In genomic region chr6:130602151-130602770, GRCh38 we compare ENCODE assay signal across 9 cellular contexts.
DNase-seq lines count a peak whose midpoint lies in the region; ATAC-seq, FAIRE-seq and TF ChIP-seq lines count a peak whose summit lies in the region.
"Had no signal": no experiment of that assay in that cellular context is flagged by ENCODE, and none has a peak within 500 bp of the region (broad histone marks: within the 10 kb centered on the region; RNA-seq: fewer than 3 reads in every experiment).

No MANE protein-coding gene starts in this region.

- no peaks in the 10 kb centered on the region for H3K36me3 Mint-ChIP-seq in WTC11

- ATAC-seq in A549 (peak; percentile 60 to 80; a peak in 4 of 6 replicates), WTC11 (no peak), GM18907 (IDR thresholded peaks at IDR 0.05; ENCODE audit: unreplicated experiment) (no peak), HG03442 (IDR thresholded peaks at IDR 0.05; ENCODE audit: unreplicated experiment) (no peak), HG03025 (IDR thresholded peaks at IDR 0.05; ENCODE audit: low FRiP score, unreplicated experiment) (no peak)

- no peaks in the 10 kb centered on the region for H3K36me3 ChIP-seq in tibial nerve

- POLR2A ChIA-PET in A549 (lab: Yijun Ruan, JAX) = no interaction called here
- POLR2A ChIA-PET in WTC11 (lab: Charles Lee) = no interaction called here

- no peak overlapping the region for H3K4me3 Mint-ChIP-seq in WTC11

- WGBS in A549 (ENCODE audit: missing lambda C conversion rate) = 13% methylated on average over 8 of the region's 8 CpGs
- WGBS in tibial nerve, 2 donors = 53 to 61% methylated on average over 8 of the region's 8 CpGs

- no peaks in the 10 kb centered on the region for H3K27me3 Mint-ChIP-seq in WTC11 (ENCODE audit: low read depth)

- no peak for FAIRE-seq in A549 (lab: Jason Lieb, UNC)

- TF ChIP-seq POLR2A in A549 (IDR thresholded peaks at IDR 0.05; ENCODE audit: low read length) (no peak), tibial nerve (IDR thresholded peaks at IDR 0.05) (no peak)

- H3K27me3 ChIP-seq in tibial nerve = no peaks in the 10 kb centered on the region

- TF ChIP-seq EP300 in A549 (IDR thresholded peaks at IDR 0.05) = no peak
- no peak for TF ChIP-seq EP300 in tibial nerve (IDR thresholded peaks at IDR 0.05)

- no peak overlapping the region for H3K27ac Mint-ChIP-seq in WTC11

- H3K27ac ChIP-seq in A549 (no peak overlapping the region), tibial nerve (no peak overlapping the region)

- H3K4me2 ChIP-seq in A549 = no peak overlapping the region

- DNase-seq in A549 (ENCODE audit: low read depth in 1 of 2, low spot score in 1 of 2) = peak; percentile 3 to 30
- DNase-seq in HFF-Myc (ENCODE audit: extremely low read depth, low read depth) = peak; percentile 91
- no peak for DNase-seq in WTC11 (ENCODE audit: low spot score)
- peak; percentile 98 for DNase-seq in glomerular endothelial cell (ENCODE audit: extremely low read depth, low read depth, low spot score)
- no peak for DNase-seq in tibial nerve (ENCODE audit: low spot score in 2 of 2)
- DNase-seq: NK-92 treated with Interleukin-12 subunit alpha and Interleukin-12 subunit beta, amount 100 ng/mL, for 24 hours had no signal

- CTCF ChIA-PET in A549 (lab: Yijun Ruan, JAX) (no interaction called here), WTC11 (lab: Charles Lee) (interaction anchor here (0.6 kb wide), 1 partner anchor 178 kb away, joined by 4 read pairs; no protein-coding TSS in a partner anchor)

- TF ChIP-seq RAD21 in A549 (conservative IDR thresholded peaks at IDR 0.05 in 1 of 2, IDR thresholded peaks at IDR 0.05 in 1 of 2) = no peak

- H3K4me3 ChIP-seq in A549 (no peak overlapping the region), HFF-Myc (replicated peaks; ENCODE audit: low read depth, low read length) (no peak overlapping the region), tibial nerve (no peak overlapping the region)

- peaks cover 11% of the 10 kb centered on the region for H3K4me1 Mint-ChIP-seq in WTC11

- TF ChIP-seq CTCF in A549 (IDR thresholded peaks at IDR 0.05) (no peak), HFF-Myc (IDR thresholded peaks at IDR 0.05; ENCODE audit: low read depth, low read length, missing control alignments) (no peak), WTC11 (IDR thresholded peaks at IDR 0.05) (no peak), tibial nerve (IDR thresholded peaks at IDR 0.05) (no peak)

- H3K9me3 ChIP-seq in A549 (no peaks in the 10 kb centered on the region), tibial nerve (no peaks in the 10 kb centered on the region)

- H3K9me3 Mint-ChIP-seq in WTC11 = no peaks in the 10 kb centered on the region

- H3K4me1 ChIP-seq in A549 = no peaks in the 10 kb centered on the region
- H3K4me1 ChIP-seq in tibial nerve = no peaks in the 10 kb centered on the region

TF ChIP-seq in A549, 52 proteins besides CTCF, POLR2A, EP300 and RAD21:
- TF ChIP-seq CBX2 (IDR thresholded peaks at IDR 0.05; ENCODE audit: borderline replicate concordance, low read depth) (no peak), JUNB (IDR thresholded peaks at IDR 0.05) (peak; percentile 35; the same call in 1 of the 2 replicates)

TF ChIP-seq in WTC11, 78 proteins besides CTCF, POLR2A, EP300 and RAD21:
- TF ChIP-seq TEAD4 (CRISPR knock-in tag; IDR thresholded peaks at IDR 0.05) (no peak), MLX (CRISPR knock-in tag; IDR thresholded peaks at IDR 0.05) (no peak)
- TF ChIP-seq, protein P1, sequence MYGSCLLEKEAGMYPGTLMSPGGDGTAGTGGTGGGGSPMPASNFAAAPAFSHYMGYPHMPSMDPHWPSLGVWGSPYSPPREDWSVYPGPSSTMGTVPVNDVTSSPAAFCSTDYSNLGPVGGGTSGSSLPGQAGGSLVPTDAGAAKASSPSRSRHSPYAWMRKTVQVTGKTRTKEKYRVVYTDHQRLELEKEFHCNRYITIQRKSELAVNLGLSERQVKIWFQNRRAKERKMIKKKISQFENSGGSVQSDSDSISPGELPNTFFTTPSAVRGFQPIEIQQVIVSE (CRISPR knock-in tag; IDR thresholded peaks at IDR 0.05; ENCODE audit: borderline replicate concordance) = peak; percentile 60; the same call in 1 of the 2 replicates

Comparison
In these comparisons a context has a peak if more than half of its experiments do, and no peak if none do; other contexts are left out.
1. ATAC-seq: peak in A549 (2 of 2); none in WTC11 (single experiment), GM18907 (single experiment), HG03442 (single experiment) and HG03025 (single experiment).
2. DNase-seq: peak in A549 (2 of 2), HFF-Myc (single experiment) and glomerular endothelial cell (single experiment); none in WTC11 (single experiment) and tibial nerve (0 of 2).